In genomic region chr10:120634629-120635028, GRCh38 we compare ENCODE assay signal across 11 cellular contexts.
DNase-seq lines count a peak whose midpoint lies in the region; TF ChIP-seq lines count a peak whose summit lies in the region.
"Had no signal": no experiment of that assay in that cellular context is flagged by ENCODE, and none has a peak within 500 bp of the region (broad histone marks: within the 10 kb centered on the region; RNA-seq: fewer than 3 reads in every experiment).

No MANE protein-coding gene starts in this region.

- H3K4me1 ChIP-seq in endodermal cell (ENCODE audit: control insufficient read depth, insufficient read depth, low read length) = peaks cover 4% of the 10 kb centered on the region

- peaks cover 1% of the 10 kb centered on the region for H3K36me3 Mint-ChIP-seq in endodermal cell (ENCODE audit: low read depth)
- H3K36me3 Mint-ChIP-seq: memory B cell; stimulated activated naive B cell treated with anti-CD40 and anti-IgM and Interleukin-4, amounts not matched to agents 10 μg/mL and 1 μg/mL and 100 μg/mL, for 72 hours had no signal

- H3K27ac ChIP-seq in endodermal cell (ENCODE audit: low read depth, low read length) = no peak overlapping the region

- DNase-seq in NCI-H82 (lab: John Stamatoyannopoulos, UW) (peak; percentile 23), NCI-H82 treated with DMSO at 0.1 percent for 48 hours (lab: John Stamatoyannopoulos, UW; ENCODE audit: unreplicated experiment) (no peak), endodermal cell (peak; percentile 94), RPMI8226 (no peak), NCI-H1930 (lab: John Stamatoyannopoulos, UW) (no peak)
- DNase-seq in stimulated activated CD8-positive, alpha-beta memory T cell treated with anti-CD3 and anti-CD28 coated beads, Interleukin-4, amount 100 ng/mL, for 48 hours = peak; percentile 24
- DNase-seq in central memory CD4-positive, alpha-beta T cell = no peak
- DNase-seq: NCI-H1048; stimulated activated naive B cell treated with anti-CD40 and anti-IgM and Interleukin-4, amounts not matched to agents 10 μg/mL and 1 μg/mL and 100 μg/mL, for 72 hours had no signal

- H3K9me3 Mint-ChIP-seq in endodermal cell = peaks cover 3% of the 10 kb centered on the region

- 83 to 86% methylated on average over 6 to 12 of the region's 12 CpGs for WGBS in endodermal cell (ENCODE audit: insufficient coverage in 1 of 2, insufficient read length in 1 of 2), 2 experiments

- H3K4me3 Mint-ChIP-seq in endodermal cell = no peak overlapping the region
- H3K4me3 Mint-ChIP-seq: memory B cell; stimulated activated naive B cell treated with anti-CD40 and anti-IgM and Interleukin-4, amounts not matched to agents 10 μg/mL and 1 μg/mL and 100 μg/mL, for 72 hours had no signal

- H3K9ac ChIP-seq in endodermal cell (ENCODE audit: extremely low read depth, low read length, poor library complexity, severe bottlenecking) = no peak overlapping the region

- H3K4me1 Mint-ChIP-seq in endodermal cell = peaks cover 27% of the 10 kb centered on the region
- H3K4me1 Mint-ChIP-seq: memory B cell; stimulated activated naive B cell treated with anti-CD40 and anti-IgM and Interleukin-4, amounts not matched to agents 10 μg/mL and 1 μg/mL and 100 μg/mL, for 72 hours had no signal

- H3K9me3 ChIP-seq in endodermal cell (ENCODE audit: control insufficient read depth, low read length) = peaks cover 15% of the 10 kb centered on the region

- no peaks in the 10 kb centered on the region for H3K27me3 ChIP-seq in endodermal cell (ENCODE audit: control insufficient read depth, insufficient read depth, low read length, poor library complexity, severe bottlenecking)

- no peaks in the 10 kb centered on the region for H3K36me3 ChIP-seq in endodermal cell (ENCODE audit: control insufficient read depth, insufficient read depth, low read length)

- TF ChIP-seq CTCF in LNCAP (IDR thresholded peaks at IDR 0.05) (peak; percentile 32; the same call in 1 of the 2 replicates), endodermal cell (conservative IDR thresholded peaks at IDR 0.05) (peak; percentile 82)

- H3K27ac Mint-ChIP-seq in endodermal cell = no peak overlapping the region
- H3K27ac Mint-ChIP-seq: memory B cell; stimulated activated naive B cell treated with anti-CD40 and anti-IgM and Interleukin-4, amounts not matched to agents 10 μg/mL and 1 μg/mL and 100 μg/mL, for 72 hours had no signal

- no peak overlapping the region for H3K4me3 ChIP-seq in endodermal cell (ENCODE audit: low read length)

- peaks cover 6% of the 10 kb centered on the region for H3K27me3 Mint-ChIP-seq in endodermal cell (ENCODE audit: insufficient read depth)

Comparison
In these comparisons a context has a peak if more than half of its experiments do, and no peak if none do; other contexts are left out.
1. DNase-seq: peak in NCI-H82 (single experiment), endodermal cell (single experiment) and stimulated activated CD8-positive, alpha-beta memory T cell treated with anti-CD3 and anti-CD28 coated beads, Interleukin-4, amount 100 ng/mL, for 48 hours (single experiment); none in NCI-H82 treated with DMSO at 0.1 percent for 48 hours (single experiment), central memory CD4-positive, alpha-beta T cell (single experiment), RPMI8226 (single experiment) and NCI-H1930 (0 of 2).